1 cellular context compared by ENCODE assay signal in the genomic region with DNA sequence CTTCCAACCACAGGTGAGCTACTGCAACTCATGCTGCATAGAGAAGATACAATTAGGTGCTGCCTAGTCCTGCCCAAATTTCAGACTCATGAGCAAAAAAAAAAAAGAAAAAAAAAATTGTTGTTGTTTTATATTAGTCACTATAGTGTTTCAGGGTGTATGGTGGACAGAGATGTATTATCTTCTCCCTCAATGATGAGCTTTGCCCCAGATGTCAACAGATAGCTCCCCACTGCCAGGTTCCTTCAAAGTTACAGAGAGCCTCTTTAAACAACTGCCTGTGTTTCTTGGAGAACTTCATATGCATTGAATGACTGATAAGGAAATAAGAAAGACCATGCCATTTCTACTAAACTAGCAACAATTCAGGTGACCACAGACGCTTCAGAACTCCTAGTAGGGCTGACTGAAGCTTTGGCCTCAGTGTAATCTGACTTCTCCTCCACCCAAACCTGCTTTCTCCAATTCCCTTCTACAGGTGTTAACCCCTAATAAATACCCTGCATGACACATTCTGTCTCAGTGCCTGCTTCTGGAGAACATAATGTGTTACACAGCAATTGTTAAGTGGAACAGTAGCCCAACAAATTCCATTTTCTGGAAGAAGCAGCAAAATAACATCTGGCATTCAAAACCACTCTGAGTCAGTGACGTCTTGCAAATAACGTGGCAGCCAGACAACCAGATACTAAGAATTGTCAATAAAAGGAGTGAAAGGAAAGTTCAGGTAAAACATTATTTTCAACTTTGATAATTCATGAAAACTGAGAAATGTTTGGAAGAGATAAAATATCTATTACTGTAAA.
A peak's percentile ranks its signal among the peaks of the same experiment; 100 is the strongest.
TF ChIP-seq lines count a peak whose summit lies in the region.

No MANE protein-coding gene starts in this region.

TF ChIP-seq in K562, 482 proteins besides CTCF, POLR2A, EP300 and RAD21 (continued from another document and continues in another):
- TF ChIP-seq STAT6 (CRISPR knock-in tag; IDR thresholded peaks at IDR 0.05) (no peak), TAL1 (IDR thresholded peaks at IDR 0.05) (peak; percentile 86), FOXK1 (CRISPR knock-in tag; IDR thresholded peaks at IDR 0.05; ENCODE audit: borderline replicate concordance) (no peak), ZNF780A (CRISPR knock-in tag; IDR thresholded peaks at IDR 0.05) (no peak), TBL1XR1 (IDR thresholded peaks at IDR 0.05; ENCODE audit: low read length in 2 of 2) (no peak), BDP1 (IDR thresholded peaks at IDR 0.05; ENCODE audit: insufficient read depth, insufficient read length) (no peak), GTF2E2 (tag; IDR thresholded peaks at IDR 0.05) (0 out of 2 replicates have a peak, but pooled peaks have one; percentile 51), CTBP1 (IDR thresholded peaks at IDR 0.05; ENCODE audit: borderline replicate concordance) (peak; percentile 49; the same call in 1 of the 2 replicates), FOSL1 (tag; conservative IDR thresholded peaks at IDR 0.05) (peak; percentile 83), ZEB2 (IDR thresholded peaks at IDR 0.05) (no peak; the same call in none of the 2 replicates), SMAD4 (CRISPR knock-in tag; conservative IDR thresholded peaks at IDR 0.05) (peak; percentile 54; the same call in 1 of the 2 replicates), HDAC2 (IDR thresholded peaks at IDR 0.05) (no peak), MAZ (CRISPR knock-in tag; conservative IDR thresholded peaks at IDR 0.05 in 1 of 2, IDR thresholded peaks at IDR 0.05 in 1 of 2) (0 out of 4 replicates have a peak, but pooled peaks of 1 of the 2 experiments have one; percentile 45), PML (IDR thresholded peaks at IDR 0.05; ENCODE audit: low read length) (peak; percentile 80), HNRNPUL1 (IDR thresholded peaks at IDR 0.05; ENCODE audit: low read length) (no peak), ZNF354B (CRISPR knock-in tag; IDR thresholded peaks at IDR 0.05) (no peak), ZNF79 (CRISPR knock-in tag; IDR thresholded peaks at IDR 0.05; ENCODE audit: low read depth) (no peak), KLF6 (CRISPR knock-in tag; IDR thresholded peaks at IDR 0.05; ENCODE audit: borderline replicate concordance) (no peak), ARHGAP35 (IDR thresholded peaks at IDR 0.05; ENCODE audit: partially characterized antibody) (no peak), GTF2F1 (IDR thresholded peaks at IDR 0.05; ENCODE audit: low read depth, low read length) (no peak), PCBP1 (IDR thresholded peaks at IDR 0.05; ENCODE audit: low read depth, low read length, poor library complexity, severe bottlenecking) (no peak), DMBX1 (CRISPR knock-in tag; IDR thresholded peaks at IDR 0.05; ENCODE audit: borderline replicate concordance) (0 out of 2 replicates have a peak, but pooled peaks have one; percentile 25), MGA (IDR thresholded peaks at IDR 0.05) (no peak), ZNF212 (CRISPR knock-in tag; IDR thresholded peaks at IDR 0.05) (no peak), FOXP1 (CRISPR knock-in tag; IDR thresholded peaks at IDR 0.05) (no peak), DPF2 (IDR thresholded peaks at IDR 0.05) (peak; percentile 75), MBD2 (IDR thresholded peaks at IDR 0.05; ENCODE audit: borderline replicate concordance, low read depth) (0 out of 2 replicates have a peak, but pooled peaks have one; percentile 19), RFX1 (IDR thresholded peaks at IDR 0.05) (no peak), HMG20B (CRISPR knock-in tag; IDR thresholded peaks at IDR 0.05) (no peak), ZBED1 (IDR thresholded peaks at IDR 0.05) (no peak), ZNF384 (IDR thresholded peaks at IDR 0.05; ENCODE audit: low read depth, low read length) (peak; percentile 87), ADNP (tag; IDR thresholded peaks at IDR 0.05) (peak; percentile 50; the same call in 1 of the 2 replicates)
- TF ChIP-seq, protein P1, sequence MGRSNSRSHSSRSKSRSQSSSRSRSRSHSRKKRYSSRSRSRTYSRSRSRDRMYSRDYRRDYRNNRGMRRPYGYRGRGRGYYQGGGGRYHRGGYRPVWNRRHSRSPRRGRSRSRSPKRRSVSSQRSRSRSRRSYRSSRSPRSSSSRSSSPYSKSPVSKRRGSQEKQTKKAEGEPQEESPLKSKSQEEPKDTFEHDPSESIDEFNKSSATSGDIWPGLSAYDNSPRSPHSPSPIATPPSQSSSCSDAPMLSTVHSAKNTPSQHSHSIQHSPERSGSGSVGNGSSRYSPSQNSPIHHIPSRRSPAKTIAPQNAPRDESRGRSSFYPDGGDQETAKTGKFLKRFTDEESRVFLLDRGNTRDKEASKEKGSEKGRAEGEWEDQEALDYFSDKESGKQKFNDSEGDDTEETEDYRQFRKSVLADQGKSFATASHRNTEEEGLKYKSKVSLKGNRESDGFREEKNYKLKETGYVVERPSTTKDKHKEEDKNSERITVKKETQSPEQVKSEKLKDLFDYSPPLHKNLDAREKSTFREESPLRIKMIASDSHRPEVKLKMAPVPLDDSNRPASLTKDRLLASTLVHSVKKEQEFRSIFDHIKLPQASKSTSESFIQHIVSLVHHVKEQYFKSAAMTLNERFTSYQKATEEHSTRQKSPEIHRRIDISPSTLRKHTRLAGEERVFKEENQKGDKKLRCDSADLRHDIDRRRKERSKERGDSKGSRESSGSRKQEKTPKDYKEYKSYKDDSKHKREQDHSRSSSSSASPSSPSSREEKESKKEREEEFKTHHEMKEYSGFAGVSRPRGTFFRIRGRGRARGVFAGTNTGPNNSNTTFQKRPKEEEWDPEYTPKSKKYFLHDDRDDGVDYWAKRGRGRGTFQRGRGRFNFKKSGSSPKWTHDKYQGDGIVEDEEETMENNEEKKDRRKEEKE (IDR thresholded peaks at IDR 0.05; ENCODE audit: borderline replicate concordance in 1 of 2, control insufficient read depth in 1 of 2, low read depth in 2 of 2, low read length in 1 of 2) = no peak
- TF ChIP-seq, protein P2, sequence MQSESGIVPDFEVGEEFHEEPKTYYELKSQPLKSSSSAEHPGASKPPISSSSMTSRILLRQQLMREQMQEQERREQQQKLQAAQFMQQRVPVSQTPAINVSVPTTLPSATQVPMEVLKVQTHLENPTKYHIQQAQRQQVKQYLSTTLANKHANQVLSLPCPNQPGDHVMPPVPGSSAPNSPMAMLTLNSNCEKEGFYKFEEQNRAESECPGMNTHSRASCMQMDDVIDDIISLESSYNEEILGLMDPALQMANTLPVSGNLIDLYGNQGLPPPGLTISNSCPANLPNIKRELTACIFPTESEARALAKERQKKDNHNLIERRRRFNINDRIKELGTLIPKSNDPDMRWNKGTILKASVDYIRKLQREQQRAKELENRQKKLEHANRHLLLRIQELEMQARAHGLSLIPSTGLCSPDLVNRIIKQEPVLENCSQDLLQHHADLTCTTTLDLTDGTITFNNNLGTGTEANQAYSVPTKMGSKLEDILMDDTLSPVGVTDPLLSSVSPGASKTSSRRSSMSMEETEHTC (IDR thresholded peaks at IDR 0.05) = no peak
- TF ChIP-seq, protein P3, sequence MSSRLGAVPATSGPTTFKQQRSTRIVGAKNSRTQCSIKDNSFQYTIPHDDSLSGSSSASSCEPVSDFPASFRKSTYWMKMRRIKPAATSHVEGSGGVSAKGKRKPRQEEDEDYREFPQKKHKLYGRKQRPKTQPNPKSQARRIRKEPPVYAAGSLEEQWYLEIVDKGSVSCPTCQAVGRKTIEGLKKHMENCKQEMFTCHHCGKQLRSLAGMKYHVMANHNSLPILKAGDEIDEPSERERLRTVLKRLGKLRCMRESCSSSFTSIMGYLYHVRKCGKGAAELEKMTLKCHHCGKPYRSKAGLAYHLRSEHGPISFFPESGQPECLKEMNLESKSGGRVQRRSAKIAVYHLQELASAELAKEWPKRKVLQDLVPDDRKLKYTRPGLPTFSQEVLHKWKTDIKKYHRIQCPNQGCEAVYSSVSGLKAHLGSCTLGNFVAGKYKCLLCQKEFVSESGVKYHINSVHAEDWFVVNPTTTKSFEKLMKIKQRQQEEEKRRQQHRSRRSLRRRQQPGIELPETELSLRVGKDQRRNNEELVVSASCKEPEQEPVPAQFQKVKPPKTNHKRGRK (tag; IDR thresholded peaks at IDR 0.05) = no peak
